21 cellular contexts compared by ENCODE assay signal in the genomic region with DNA sequence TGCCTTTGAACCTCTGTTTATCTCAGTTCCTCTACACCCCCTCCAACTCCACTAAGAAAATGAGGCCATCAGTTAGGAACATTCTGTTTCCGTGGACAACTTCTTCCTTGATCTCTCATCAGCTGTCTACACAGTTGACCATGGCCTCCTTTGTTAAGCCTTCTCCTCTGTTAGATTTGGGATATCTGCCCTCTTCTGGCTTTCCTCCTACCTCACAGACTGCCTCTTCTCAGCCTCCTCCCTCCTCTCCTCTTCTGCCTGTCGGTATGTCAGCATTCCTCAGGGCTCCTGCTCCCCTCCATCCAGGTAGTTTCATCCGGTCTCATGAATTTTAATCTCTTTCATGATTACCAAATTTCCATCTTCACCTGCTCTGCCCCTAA.
"Had no signal": no experiment of that assay in that cellular context is flagged by ENCODE, and none has a peak within 500 bp of the region (broad histone marks: within the 10 kb centered on the region; RNA-seq: fewer than 3 reads in every experiment).

No MANE protein-coding gene starts in this region.

- ATAC-seq: right cardiac atrium had no signal

- H3K4me1 ChIP-seq: prostate gland, suprapubic skin had no signal

- H3K27ac ChIP-seq: coronary artery, esophagus squamous epithelium, prostate gland, suprapubic skin had no signal

- H3K36me3 ChIP-seq: esophagus squamous epithelium, prostate gland, suprapubic skin had no signal

- H3K27ac Mint-ChIP-seq: stimulated activated naive CD8-positive, alpha-beta T cell treated with anti-CD3 and anti-CD28 coated beads, Interleukin-15, Interleukin-2, amounts not matched to agents 100 ng/mL and 50 ng/mL, for 24 hours; type B pancreatic cell had no signal

- H3K27me3 Mint-ChIP-seq: activated naive CD4-positive, alpha-beta T cell treated with anti-CD3 and anti-CD28 coated beads, Interleukin-2, amount 50 U/mL, for 24 hours; stimulated activated naive CD8-positive, alpha-beta T cell treated with anti-CD3 and anti-CD28 coated beads, Interleukin-15, Interleukin-2, amounts not matched to agents 100 ng/mL and 50 ng/mL, for 24 hours had no signal

- H3K4me3 ChIP-seq: coronary artery, esophagus squamous epithelium, prostate gland, suprapubic skin had no signal

- H3K9me3 ChIP-seq: esophagus squamous epithelium, prostate gland, suprapubic skin had no signal

- H3K36me3 Mint-ChIP-seq: type B pancreatic cell had no signal

- H3K27me3 ChIP-seq: esophagus squamous epithelium, suprapubic skin had no signal

- H3K4me3 Mint-ChIP-seq: activated naive CD4-positive, alpha-beta T cell treated with anti-CD3 and anti-CD28 coated beads, Interleukin-2, amount 50 U/mL, for 24 hours; stimulated activated naive CD8-positive, alpha-beta T cell treated with anti-CD3 and anti-CD28 coated beads, Interleukin-15, Interleukin-2, amounts not matched to agents 100 ng/mL and 50 ng/mL, for 24 hours; type B pancreatic cell had no signal

- DNase-seq: activated CD4-positive, CD25-positive, alpha-beta regulatory T cell treated with anti-CD3 and anti-CD28 coated beads, Interleukin-2, amount 50 U/mL, for 72 hours; activated effector memory CD4-positive, alpha-beta T cell treated with Interleukin-2 at 50 U/mL for 16 hours; activated T-cell treated with anti-CD3 and anti-CD28 coated beads, Interleukin-2, amount 50 U/mL, for 1 hour; amniotic stem cell; central memory CD4-positive, alpha-beta T cell; esophagus squamous epithelium; foreskin fibroblast; glutamatergic neuron; hypothalamus; mesenchymal stem cell; right cardiac atrium; small intestine; stimulated activated CD4-positive, alpha-beta T cell treated with anti-CD3 and anti-CD28 coated beads, Interleukin-4, amount 100 ng/mL, for 4 hours; stimulated activated CD8-positive, alpha-beta memory T cell treated with anti-CD3 and anti-CD28 coated beads, Interleukin-4, amount 100 ng/mL, for 48 hours; T1000 had no signal
